Comparison of ENCODE assay signal across 13 cellular contexts in the genomic region with DNA sequence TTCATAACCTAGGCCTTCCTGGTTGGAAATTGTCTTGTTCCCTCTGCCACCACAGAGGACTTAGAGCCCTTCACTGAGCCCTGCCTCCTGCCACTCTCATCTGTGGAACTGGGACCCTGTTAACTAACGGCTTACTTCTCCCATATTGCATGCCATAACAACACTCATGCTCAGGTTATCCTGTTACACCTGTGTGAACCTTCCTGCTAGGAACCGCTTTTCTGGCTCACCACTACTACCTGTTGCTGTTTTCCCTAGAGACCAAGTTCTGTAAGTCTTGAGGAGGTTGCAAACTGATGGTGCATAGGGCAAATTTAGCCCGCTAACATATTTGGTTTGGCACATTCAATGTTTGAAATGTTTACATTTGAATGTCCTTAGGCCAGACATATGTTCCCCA.
"Had no signal": no experiment of that assay in that cellular context is flagged by ENCODE, and none has a peak within 500 bp of the region (broad histone marks: within the 10 kb centered on the region; RNA-seq: fewer than 3 reads in every experiment).

No MANE protein-coding gene starts in this region.

- H3K36me3 Mint-ChIP-seq: neural progenitor cell; stimulated activated effector memory CD8-positive, alpha-beta T cell treated with anti-CD3 and anti-CD28 coated beads, Interleukin-12 subunit alpha, Interleukin-12 subunit beta, amount 100 ng/mL, for 72 hours had no signal

- H2AFZ ChIP-seq: neural progenitor cell, parathyroid adenoma had no signal

- H3K9me3 Mint-ChIP-seq: stimulated activated effector memory CD8-positive, alpha-beta T cell treated with anti-CD3 and anti-CD28 coated beads, Interleukin-12 subunit alpha, Interleukin-12 subunit beta, amount 100 ng/mL, for 72 hours had no signal

- H3K36me3 ChIP-seq: gastrocnemius medialis, heart right ventricle, neural progenitor cell, tibial artery had no signal

- H3K4me1 ChIP-seq: gastrocnemius medialis, neural progenitor cell, parathyroid adenoma, tibial artery had no signal

- H3K4me1 Mint-ChIP-seq: neural progenitor cell; stimulated activated effector memory CD8-positive, alpha-beta T cell treated with anti-CD3 and anti-CD28 coated beads, Interleukin-12 subunit alpha, Interleukin-12 subunit beta, amount 100 ng/mL, for 72 hours had no signal

- H3K4me3 ChIP-seq: dorsolateral prefrontal cortex, gastrocnemius medialis, heart right ventricle, lung, neural progenitor cell, tibial artery had no signal

- H3K79me2 ChIP-seq: parathyroid adenoma had no signal

- H3K4me3 Mint-ChIP-seq: endodermal cell; neural progenitor cell; stimulated activated effector memory CD8-positive, alpha-beta T cell treated with anti-CD3 and anti-CD28 coated beads, Interleukin-12 subunit alpha, Interleukin-12 subunit beta, amount 100 ng/mL, for 72 hours had no signal

- H3K27ac Mint-ChIP-seq: activated T-helper 2 cell treated with anti-CD3 and anti-CD28 coated beads, Interferon-gamma antibody, Interleukin-2, Interleukin-4, amounts not matched to agents 10 μg/mL and 5 μg/mL and 100 μg/mL, durations not matched to agents 14 hours and 24 hours and 36 hours; endodermal cell; neural progenitor cell; stimulated activated effector memory CD8-positive, alpha-beta T cell treated with anti-CD3 and anti-CD28 coated beads, Interleukin-12 subunit alpha, Interleukin-12 subunit beta, amount 100 ng/mL, for 72 hours had no signal

- DNase-seq: activated CD4-positive, alpha-beta T cell treated with anti-CD3 and anti-CD28 coated beads, Interleukin-2, amount 50 U/mL, for 48 hours; activated naive CD4-positive, alpha-beta T cell treated with anti-CD3 and anti-CD28 coated beads, Interleukin-2, amount 50 U/mL, for 16 hours; dorsolateral prefrontal cortex; endodermal cell; gastrocnemius medialis; heart right ventricle; T-helper 9 cell; tibial artery had no signal

- H3K9ac ChIP-seq: neural progenitor cell, parathyroid adenoma had no signal

- H3K9me3 ChIP-seq: gastrocnemius medialis had no signal

- H3K27ac ChIP-seq: gastrocnemius medialis, heart right ventricle, neural progenitor cell, parathyroid adenoma, tibial artery had no signal

- H3K4me2 ChIP-seq: neural progenitor cell had no signal

- ATAC-seq: gastrocnemius medialis had no signal

- H3K27me3 ChIP-seq: dorsolateral prefrontal cortex, gastrocnemius medialis, heart right ventricle, neural progenitor cell, tibial artery had no signal
